18 cellular contexts compared by ENCODE assay signal in the genomic region with DNA sequence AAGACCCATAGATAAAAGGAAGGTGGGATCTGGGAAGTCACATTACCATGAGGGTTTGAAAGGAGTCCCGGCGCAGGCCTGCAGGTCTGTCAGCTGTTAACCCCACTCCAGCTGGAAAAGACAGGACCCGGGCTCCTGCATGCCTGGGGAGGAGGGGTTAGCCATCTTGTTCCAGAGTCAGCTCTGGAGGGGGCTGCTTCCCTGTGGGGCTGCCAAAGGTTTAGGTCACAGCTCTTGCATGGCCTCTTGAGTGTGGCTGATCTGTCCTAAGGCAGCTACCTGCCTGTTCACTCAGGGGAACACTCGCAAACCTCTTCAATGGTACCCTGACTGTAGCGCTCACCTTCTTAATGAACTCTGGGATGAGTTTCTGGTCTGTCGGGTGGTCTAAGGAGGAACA.
A peak's percentile ranks its signal among the peaks of the same experiment; 100 is the strongest.
DNase-seq lines count a peak whose midpoint lies in the region; ATAC-seq and TF ChIP-seq lines count a peak whose summit lies in the region.
"Had no signal": no experiment of that assay in that cellular context is flagged by ENCODE, and none has a peak within 500 bp of the region (broad histone marks: within the 10 kb centered on the region; RNA-seq: fewer than 3 reads in every experiment).

No MANE protein-coding gene starts in this region.

- H4K20me1 ChIP-seq in Karpas-422 (ENCODE audit: insufficient read depth, low read depth, low read length) = peaks cover 3% of the 10 kb centered on the region; the same call in 1 of the 2 replicates

- CTCF ChIA-PET in activated CD4-positive, alpha-beta T cell treated with anti-CD3 and anti-CD28 coated beads for 36 hours (lab: Charles Lee) = interaction anchor here (0.6 kb wide), 1 partner anchor 1014 kb away, joined by 3 read pairs; no protein-coding TSS in a partner anchor

- WGBS in esophagus muscularis mucosa = 83% methylated on average over 6 of the region's 6 CpGs

- H3K4me1 Mint-ChIP-seq in activated CD4-positive, alpha-beta T cell treated with anti-CD3 and anti-CD28 coated beads for 36 hours = peaks cover 31% of the 10 kb centered on the region

- H3K4me3 ChIP-seq in Karpas-422 (ENCODE audit: low read length) (no peak overlapping the region), esophagus muscularis mucosa (no peak overlapping the region), dorsolateral prefrontal cortex (no peak overlapping the region)
- H3K4me3 ChIP-seq: K562 had no signal

- H2AFZ ChIP-seq in Karpas-422 (ENCODE audit: low read length) = no peak overlapping the region

- POLR2A ChIA-PET in activated CD4-positive, alpha-beta T cell treated with anti-CD3 and anti-CD28 coated beads for 36 hours (lab: Charles Lee) = no interaction called here

- DNase-seq in activated CD4-positive, alpha-beta T cell treated with anti-CD3 and anti-CD28 coated beads for 36 hours = no peak
- no peak for DNase-seq in activated CD4-positive, alpha-beta T cell treated with anti-CD3 and anti-CD28 coated beads for 48 hours
- DNase-seq in Karpas-422 (no peak), esophagus muscularis mucosa (ENCODE audit: extremely low spot score) (peak; percentile 80), dorsolateral prefrontal cortex (no peak), SW 1271 (lab: John Stamatoyannopoulos, UW) (no peak)
- DNase-seq: Caco-2; CD8-positive, alpha-beta memory T cell; DND-41; GF-D8; GOT3; HCEC 1CT; HFFc6 had no signal

- H3K9me3 Mint-ChIP-seq in activated CD4-positive, alpha-beta T cell treated with anti-CD3 and anti-CD28 coated beads for 36 hours (ENCODE audit: low read depth) = no peaks in the 10 kb centered on the region
- H3K9me3 Mint-ChIP-seq: CD14-positive monocyte; CD8-positive, alpha-beta memory T cell; HFFc6 had no signal

- H3K27ac ChIP-seq in Karpas-422 (ENCODE audit: low read length) (peak overlapping the region; percentile 72), esophagus muscularis mucosa (replicated peaks in 1 of 4) (no peak overlapping the region), dorsolateral prefrontal cortex (no peak overlapping the region)
- H3K27ac ChIP-seq: 22Rv1, HL-60 had no signal

- H3K9me2 ChIP-seq in Karpas-422 (replicated peaks; ENCODE audit: insufficient read depth, low read length) = no peaks in the 10 kb centered on the region

- H3K4me1 ChIP-seq in Karpas-422 (ENCODE audit: low read length) (peaks cover 79% of the 10 kb centered on the region), esophagus muscularis mucosa (peaks cover 14 to 48% (median 26%) of the 10 kb centered on the region in 4 donors)
- H3K4me1 ChIP-seq: Caco-2 had no signal

- H3K4me2 ChIP-seq in Karpas-422 (ENCODE audit: low read depth, low read length, poor library complexity, severe bottlenecking) = no peak overlapping the region

- no peak overlapping the region for H3K4me3 Mint-ChIP-seq in activated CD4-positive, alpha-beta T cell treated with anti-CD3 and anti-CD28 coated beads for 36 hours
- H3K4me3 Mint-ChIP-seq: CD14-positive monocyte; CD8-positive, alpha-beta memory T cell; HFFc6 had no signal

- intact Hi-C loops in activated CD4-positive, alpha-beta T cell treated with anti-CD3 and anti-CD28 coated beads for 36 hours (cut with DNase I, micrococcal nuclease) = no loop called here
- intact Hi-C loops in esophagus muscularis mucosa (cut with DNase I) (no loop called here), dorsolateral prefrontal cortex (cut with DNase I) (no loop called here)

- H3K9ac ChIP-seq in Karpas-422 (ENCODE audit: low read length) = no peak overlapping the region

- TF ChIP-seq CTCF in esophagus muscularis mucosa (IDR thresholded peaks at IDR 0.05) (no peak), dorsolateral prefrontal cortex (IDR thresholded peaks at IDR 0.05 in 54 of 56, conservative IDR thresholded peaks at IDR 0.05 in 2 of 56; ENCODE audit: low read depth in 1 of 56, partially characterized antibody in 56 of 56) (no peak)

- H3K79me2 ChIP-seq in Karpas-422 (ENCODE audit: low read length) = peaks cover 93% of the 10 kb centered on the region

- peak overlapping the region; percentile 21 for H3K27ac Mint-ChIP-seq in activated CD4-positive, alpha-beta T cell treated with anti-CD3 and anti-CD28 coated beads for 36 hours
- H3K27ac Mint-ChIP-seq: HFFc6 had no signal

- no peaks in the 10 kb centered on the region for H3K9me3 ChIP-seq in Karpas-422 (ENCODE audit: low read length)
- no peaks in the 10 kb centered on the region for H3K9me3 ChIP-seq in esophagus muscularis mucosa
- H3K9me3 ChIP-seq: Caco-2 had no signal

- no peak for ATAC-seq in activated CD4-positive, alpha-beta T cell treated with anti-CD3 and anti-CD28 coated beads for 36 hours
- no peak for ATAC-seq in GM21526 (IDR thresholded peaks at IDR 0.05; ENCODE audit: low FRiP score, unreplicated experiment)
- ATAC-seq: K562 had no signal

- no peak for TF ChIP-seq POLR2A in esophagus muscularis mucosa (IDR thresholded peaks at IDR 0.05; ENCODE audit: low read depth)

- H3K27me3 Mint-ChIP-seq in activated CD4-positive, alpha-beta T cell treated with anti-CD3 and anti-CD28 coated beads for 36 hours = no peaks in the 10 kb centered on the region
- H3K27me3 Mint-ChIP-seq: CD8-positive, alpha-beta memory T cell had no signal

- no peak for TF ChIP-seq EP300 in esophagus muscularis mucosa (IDR thresholded peaks at IDR 0.05)

- peaks cover 23% of the 10 kb centered on the region for H3K36me3 Mint-ChIP-seq in activated CD4-positive, alpha-beta T cell treated with anti-CD3 and anti-CD28 coated beads for 36 hours (ENCODE audit: low read depth)

- H3K36me3 ChIP-seq in Karpas-422 (ENCODE audit: insufficient read depth, low read length) = peaks cover 73% of the 10 kb centered on the region
- peaks cover 9 to 15% (median 12%) of the 10 kb centered on the region in 4 donors for H3K36me3 ChIP-seq in esophagus muscularis mucosa

- H3K27me3 ChIP-seq in Karpas-422 (ENCODE audit: low read length) (no peaks in the 10 kb centered on the region), esophagus muscularis mucosa (no peaks in the 10 kb centered on the region), dorsolateral prefrontal cortex (no peaks in the 10 kb centered on the region)
